Comparison of ENCODE assay signal across 1 cellular context in genomic region chr7:539731-540411, GRCh38.
TF ChIP-seq lines count a peak whose summit lies in the region.

No MANE protein-coding gene starts in this region.

TF ChIP-seq in HepG2, 621 proteins besides CTCF, POLR2A, EP300 and RAD21 (continued from another document and continues in another):
- TF ChIP-seq, protein P1, sequence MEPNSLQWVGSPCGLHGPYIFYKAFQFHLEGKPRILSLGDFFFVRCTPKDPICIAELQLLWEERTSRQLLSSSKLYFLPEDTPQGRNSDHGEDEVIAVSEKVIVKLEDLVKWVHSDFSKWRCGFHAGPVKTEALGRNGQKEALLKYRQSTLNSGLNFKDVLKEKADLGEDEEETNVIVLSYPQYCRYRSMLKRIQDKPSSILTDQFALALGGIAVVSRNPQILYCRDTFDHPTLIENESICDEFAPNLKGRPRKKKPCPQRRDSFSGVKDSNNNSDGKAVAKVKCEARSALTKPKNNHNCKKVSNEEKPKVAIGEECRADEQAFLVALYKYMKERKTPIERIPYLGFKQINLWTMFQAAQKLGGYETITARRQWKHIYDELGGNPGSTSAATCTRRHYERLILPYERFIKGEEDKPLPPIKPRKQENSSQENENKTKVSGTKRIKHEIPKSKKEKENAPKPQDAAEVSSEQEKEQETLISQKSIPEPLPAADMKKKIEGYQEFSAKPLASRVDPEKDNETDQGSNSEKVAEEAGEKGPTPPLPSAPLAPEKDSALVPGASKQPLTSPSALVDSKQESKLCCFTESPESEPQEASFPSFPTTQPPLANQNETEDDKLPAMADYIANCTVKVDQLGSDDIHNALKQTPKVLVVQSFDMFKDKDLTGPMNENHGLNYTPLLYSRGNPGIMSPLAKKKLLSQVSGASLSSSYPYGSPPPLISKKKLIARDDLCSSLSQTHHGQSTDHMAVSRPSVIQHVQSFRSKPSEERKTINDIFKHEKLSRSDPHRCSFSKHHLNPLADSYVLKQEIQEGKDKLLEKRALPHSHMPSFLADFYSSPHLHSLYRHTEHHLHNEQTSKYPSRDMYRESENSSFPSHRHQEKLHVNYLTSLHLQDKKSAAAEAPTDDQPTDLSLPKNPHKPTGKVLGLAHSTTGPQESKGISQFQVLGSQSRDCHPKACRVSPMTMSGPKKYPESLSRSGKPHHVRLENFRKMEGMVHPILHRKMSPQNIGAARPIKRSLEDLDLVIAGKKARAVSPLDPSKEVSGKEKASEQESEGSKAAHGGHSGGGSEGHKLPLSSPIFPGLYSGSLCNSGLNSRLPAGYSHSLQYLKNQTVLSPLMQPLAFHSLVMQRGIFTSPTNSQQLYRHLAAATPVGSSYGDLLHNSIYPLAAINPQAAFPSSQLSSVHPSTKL (CRISPR knock-in tag; IDR thresholded peaks at IDR 0.05), result 0 out of 2 replicates have a peak, but pooled peaks have one; percentile 8
- TF ChIP-seq ZNF746 (CRISPR knock-in tag; IDR thresholded peaks at IDR 0.05) (peak; percentile 65; the same call in 1 of the 2 replicates), PCBP2 (optimal IDR thresholded peaks at IDR 0.05; ENCODE audit: low read depth, low read length, poor library complexity, severe bottlenecking) (no peak), STAG1 (CRISPR knock-in tag; IDR thresholded peaks at IDR 0.05) (peak; percentile 7; the same call in 1 of the 2 replicates), ETS1 (CRISPR knock-in tag; IDR thresholded peaks at IDR 0.05) (no peak), TBL1XR1 (IDR thresholded peaks at IDR 0.05; ENCODE audit: borderline replicate concordance, low read length, partially characterized antibody) (no peak), POLR2G (IDR thresholded peaks at IDR 0.05; ENCODE audit: low read depth, low read length) (0 out of 2 replicates have a peak, but pooled peaks have one; percentile 6), MTA1 (CRISPR knock-in tag; IDR thresholded peaks at IDR 0.05; ENCODE audit: borderline replicate concordance) (no peak), HIC2 (CRISPR knock-in tag; IDR thresholded peaks at IDR 0.05; ENCODE audit: low read depth) (no peak)
- TF ChIP-seq, protein P2, sequence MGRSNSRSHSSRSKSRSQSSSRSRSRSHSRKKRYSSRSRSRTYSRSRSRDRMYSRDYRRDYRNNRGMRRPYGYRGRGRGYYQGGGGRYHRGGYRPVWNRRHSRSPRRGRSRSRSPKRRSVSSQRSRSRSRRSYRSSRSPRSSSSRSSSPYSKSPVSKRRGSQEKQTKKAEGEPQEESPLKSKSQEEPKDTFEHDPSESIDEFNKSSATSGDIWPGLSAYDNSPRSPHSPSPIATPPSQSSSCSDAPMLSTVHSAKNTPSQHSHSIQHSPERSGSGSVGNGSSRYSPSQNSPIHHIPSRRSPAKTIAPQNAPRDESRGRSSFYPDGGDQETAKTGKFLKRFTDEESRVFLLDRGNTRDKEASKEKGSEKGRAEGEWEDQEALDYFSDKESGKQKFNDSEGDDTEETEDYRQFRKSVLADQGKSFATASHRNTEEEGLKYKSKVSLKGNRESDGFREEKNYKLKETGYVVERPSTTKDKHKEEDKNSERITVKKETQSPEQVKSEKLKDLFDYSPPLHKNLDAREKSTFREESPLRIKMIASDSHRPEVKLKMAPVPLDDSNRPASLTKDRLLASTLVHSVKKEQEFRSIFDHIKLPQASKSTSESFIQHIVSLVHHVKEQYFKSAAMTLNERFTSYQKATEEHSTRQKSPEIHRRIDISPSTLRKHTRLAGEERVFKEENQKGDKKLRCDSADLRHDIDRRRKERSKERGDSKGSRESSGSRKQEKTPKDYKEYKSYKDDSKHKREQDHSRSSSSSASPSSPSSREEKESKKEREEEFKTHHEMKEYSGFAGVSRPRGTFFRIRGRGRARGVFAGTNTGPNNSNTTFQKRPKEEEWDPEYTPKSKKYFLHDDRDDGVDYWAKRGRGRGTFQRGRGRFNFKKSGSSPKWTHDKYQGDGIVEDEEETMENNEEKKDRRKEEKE (IDR thresholded peaks at IDR 0.05), result no peak
- TF ChIP-seq, protein P3, sequence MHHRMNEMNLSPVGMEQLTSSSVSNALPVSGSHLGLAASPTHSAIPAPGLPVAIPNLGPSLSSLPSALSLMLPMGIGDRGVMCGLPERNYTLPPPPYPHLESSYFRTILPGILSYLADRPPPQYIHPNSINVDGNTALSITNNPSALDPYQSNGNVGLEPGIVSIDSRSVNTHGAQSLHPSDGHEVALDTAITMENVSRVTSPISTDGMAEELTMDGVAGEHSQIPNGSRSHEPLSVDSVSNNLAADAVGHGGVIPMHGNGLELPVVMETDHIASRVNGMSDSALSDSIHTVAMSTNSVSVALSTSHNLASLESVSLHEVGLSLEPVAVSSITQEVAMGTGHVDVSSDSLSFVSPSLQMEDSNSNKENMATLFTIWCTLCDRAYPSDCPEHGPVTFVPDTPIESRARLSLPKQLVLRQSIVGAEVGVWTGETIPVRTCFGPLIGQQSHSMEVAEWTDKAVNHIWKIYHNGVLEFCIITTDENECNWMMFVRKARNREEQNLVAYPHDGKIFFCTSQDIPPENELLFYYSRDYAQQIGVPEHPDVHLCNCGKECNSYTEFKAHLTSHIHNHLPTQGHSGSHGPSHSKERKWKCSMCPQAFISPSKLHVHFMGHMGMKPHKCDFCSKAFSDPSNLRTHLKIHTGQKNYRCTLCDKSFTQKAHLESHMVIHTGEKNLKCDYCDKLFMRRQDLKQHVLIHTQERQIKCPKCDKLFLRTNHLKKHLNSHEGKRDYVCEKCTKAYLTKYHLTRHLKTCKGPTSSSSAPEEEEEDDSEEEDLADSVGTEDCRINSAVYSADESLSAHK (CRISPR knock-in tag; IDR thresholded peaks at IDR 0.05; ENCODE audit: borderline replicate concordance), result no peak
- TF ChIP-seq, protein P4, sequence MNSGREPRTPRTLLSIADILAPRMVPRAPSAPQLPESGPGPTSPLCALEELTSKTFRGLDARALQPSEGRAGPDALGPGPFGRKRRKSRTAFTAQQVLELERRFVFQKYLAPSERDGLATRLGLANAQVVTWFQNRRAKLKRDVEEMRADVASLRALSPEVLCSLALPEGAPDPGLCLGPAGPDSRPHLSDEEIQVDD (CRISPR knock-in tag; IDR thresholded peaks at IDR 0.05; ENCODE audit: borderline replicate concordance), result no peak
- TF ChIP-seq, protein P5, sequence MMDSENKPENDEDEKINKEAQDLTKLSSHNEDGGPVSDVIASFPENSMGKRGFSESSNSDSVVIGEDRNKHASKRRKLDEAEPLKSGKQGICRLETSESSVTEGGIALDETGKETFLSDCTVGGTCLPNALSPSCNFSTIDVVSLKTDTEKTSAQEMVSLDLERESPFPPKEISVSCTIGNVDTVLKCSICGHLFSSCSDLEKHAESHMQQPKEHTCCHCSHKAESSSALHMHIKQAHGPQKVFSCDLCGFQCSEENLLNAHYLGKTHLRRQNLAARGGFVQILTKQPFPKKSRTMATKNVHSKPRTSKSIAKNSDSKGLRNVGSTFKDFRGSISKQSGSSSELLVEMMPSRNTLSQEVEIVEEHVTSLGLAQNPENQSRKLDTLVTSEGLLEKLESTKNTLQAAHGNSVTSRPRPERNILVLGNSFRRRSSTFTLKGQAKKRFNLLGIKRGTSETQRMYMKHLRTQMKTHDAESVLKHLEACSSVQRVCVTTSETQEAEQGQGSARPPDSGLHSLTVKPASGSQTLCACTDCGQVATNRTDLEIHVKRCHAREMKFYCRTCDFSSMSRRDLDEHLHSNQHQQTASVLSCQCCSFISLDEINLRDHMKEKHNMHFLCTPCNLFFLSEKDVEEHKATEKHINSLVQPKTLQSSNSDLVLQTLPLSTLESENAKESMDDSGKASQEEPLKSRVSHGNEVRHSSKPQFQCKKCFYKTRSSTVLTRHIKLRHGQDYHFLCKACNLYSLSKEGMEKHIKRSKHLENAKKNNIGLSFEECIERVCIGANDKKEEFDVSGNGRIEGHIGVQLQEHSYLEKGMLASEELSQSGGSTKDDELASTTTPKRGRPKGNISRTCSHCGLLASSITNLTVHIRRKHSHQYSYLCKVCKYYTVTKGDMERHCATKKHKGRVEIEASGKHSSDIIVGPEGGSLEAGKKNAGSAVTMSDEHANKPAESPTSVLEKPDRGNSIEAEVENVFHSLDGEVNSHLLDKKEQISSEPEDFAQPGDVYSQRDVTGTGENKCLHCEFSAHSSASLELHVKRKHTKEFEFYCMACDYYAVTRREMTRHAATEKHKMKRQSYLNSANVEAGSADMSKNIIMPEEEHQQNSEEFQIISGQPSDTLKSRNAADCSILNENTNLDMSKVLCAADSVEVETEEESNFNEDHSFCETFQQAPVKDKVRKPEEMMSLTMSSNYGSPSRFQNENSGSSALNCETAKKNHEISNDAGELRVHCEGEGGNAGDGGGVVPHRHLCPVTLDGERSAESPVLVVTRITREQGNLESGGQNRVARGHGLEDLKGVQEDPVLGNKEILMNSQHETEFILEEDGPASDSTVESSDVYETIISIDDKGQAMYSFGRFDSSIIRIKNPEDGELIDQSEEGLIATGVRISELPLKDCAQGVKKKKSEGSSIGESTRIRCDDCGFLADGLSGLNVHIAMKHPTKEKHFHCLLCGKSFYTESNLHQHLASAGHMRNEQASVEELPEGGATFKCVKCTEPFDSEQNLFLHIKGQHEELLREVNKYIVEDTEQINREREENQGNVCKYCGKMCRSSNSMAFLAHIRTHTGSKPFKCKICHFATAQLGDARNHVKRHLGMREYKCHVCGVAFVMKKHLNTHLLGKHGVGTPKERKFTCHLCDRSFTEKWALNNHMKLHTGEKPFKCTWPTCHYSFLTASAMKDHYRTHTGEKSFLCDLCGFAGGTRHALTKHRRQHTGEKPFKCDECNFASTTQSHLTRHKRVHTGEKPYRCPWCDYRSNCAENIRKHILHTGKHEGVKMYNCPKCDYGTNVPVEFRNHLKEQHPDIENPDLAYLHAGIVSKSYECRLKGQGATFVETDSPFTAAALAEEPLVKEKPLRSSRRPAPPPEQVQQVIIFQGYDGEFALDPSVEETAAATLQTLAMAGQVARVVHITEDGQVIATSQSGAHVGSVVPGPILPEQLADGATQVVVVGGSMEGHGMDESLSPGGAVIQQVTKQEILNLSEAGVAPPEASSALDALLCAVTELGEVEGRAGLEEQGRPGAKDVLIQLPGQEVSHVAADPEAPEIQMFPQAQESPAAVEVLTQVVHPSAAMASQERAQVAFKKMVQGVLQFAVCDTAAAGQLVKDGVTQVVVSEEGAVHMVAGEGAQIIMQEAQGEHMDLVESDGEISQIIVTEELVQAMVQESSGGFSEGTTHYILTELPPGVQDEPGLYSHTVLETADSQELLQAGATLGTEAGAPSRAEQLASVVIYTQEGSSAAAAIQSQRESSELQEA (CRISPR knock-in tag; IDR thresholded peaks at IDR 0.05; ENCODE audit: not compliant biosample characterization), result no peak
- TF ChIP-seq, protein P6, sequence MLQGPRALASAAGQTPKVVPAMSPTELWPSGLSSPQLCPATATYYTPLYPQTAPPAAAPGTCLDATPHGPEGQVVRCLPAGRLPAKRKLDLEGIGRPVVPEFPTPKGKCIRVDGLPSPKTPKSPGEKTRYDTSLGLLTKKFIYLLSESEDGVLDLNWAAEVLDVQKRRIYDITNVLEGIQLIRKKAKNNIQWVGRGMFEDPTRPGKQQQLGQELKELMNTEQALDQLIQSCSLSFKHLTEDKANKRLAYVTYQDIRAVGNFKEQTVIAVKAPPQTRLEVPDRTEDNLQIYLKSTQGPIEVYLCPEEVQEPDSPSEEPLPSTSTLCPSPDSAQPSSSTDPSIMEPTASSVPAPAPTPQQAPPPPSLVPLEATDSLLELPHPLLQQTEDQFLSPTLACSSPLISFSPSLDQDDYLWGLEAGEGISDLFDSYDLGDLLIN (CRISPR knock-in tag; IDR thresholded peaks at IDR 0.05; ENCODE audit: borderline replicate concordance), result no peak
